In the genomic region with DNA sequence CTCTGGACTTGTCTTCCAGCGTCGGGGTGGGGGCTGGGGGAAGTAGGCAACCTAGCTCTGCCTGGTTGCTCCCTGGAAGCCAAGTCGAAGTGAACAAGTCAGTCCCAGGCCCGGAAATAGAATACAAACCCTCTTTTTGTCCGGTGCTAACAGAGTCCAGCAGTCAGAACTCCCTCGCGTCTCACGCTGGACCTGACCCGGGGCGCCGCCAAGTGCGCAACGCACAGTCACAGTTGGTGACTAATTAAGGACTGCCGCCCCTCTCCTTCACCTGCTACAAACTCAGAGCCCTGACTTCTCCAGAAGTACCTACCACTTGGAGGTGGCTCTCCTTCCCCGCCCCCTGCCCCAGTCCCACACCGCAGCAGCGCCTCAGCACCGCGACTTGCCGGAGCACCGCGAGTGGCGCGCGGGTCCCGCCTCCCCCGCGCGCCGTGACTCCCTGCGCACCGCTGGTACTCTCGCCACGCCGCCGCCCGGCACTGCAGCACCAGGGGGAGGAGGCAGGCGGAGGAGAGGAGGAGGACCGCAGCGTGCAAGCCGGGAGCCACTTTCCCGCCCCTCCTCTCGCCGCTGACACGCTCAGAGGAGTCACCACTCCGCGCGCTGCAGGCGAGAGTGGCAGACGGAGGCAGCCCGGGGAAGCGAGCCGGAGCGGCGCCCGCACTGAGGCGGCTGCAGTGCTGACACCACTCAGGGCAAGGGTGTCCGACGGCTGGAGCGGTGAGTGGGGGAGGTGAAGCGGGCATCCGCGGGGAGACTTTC, we compare ENCODE assay signal across 8 cellular contexts. TPM values are rescaled to one million over a fixed set of nuclear protein-coding genes. Genes with fewer than 3 reads are reported as not detected.
DNase-seq lines count a peak whose midpoint lies in the region; ATAC-seq lines count a peak whose summit lies in the region.

Gene SV2C (plus strand): TSS at position 594 of the 765 bp plus-strand sequence. CDS start 48,368 bp downstream, outside the sequence.

- peaks cover 23% of the 10 kb centered on the region for H3K4me1 Mint-ChIP-seq in central memory CD8-positive, alpha-beta T cell
- peaks cover 16 to 36% (median 23%) of the 10 kb centered on the region in 7 donors for H3K4me1 Mint-ChIP-seq in naive thymus-derived CD4-positive, alpha-beta T cell

- H3K9me3 ChIP-seq in naive thymus-derived CD4-positive, alpha-beta T cell (ENCODE audit: control insufficient read depth in 2 of 3, low read length in 3 of 3), result no peaks in the 10 kb centered on the region

- intact Hi-C loops in naive thymus-derived CD4-positive, alpha-beta T cell (cut with micrococcal nuclease), result loop anchor here in 1 of 2 donors (10.0 kb wide), 1 partner anchor 1562 kb away; no protein-coding TSS in a partner anchor

- H3K36me3 Mint-ChIP-seq in central memory CD8-positive, alpha-beta T cell (ENCODE audit: insufficient read depth), result peaks cover 4% of the 10 kb centered on the region
- no peaks in the 10 kb centered on the region for H3K36me3 Mint-ChIP-seq in naive thymus-derived CD4-positive, alpha-beta T cell

- peak within 1 kb of the TSS; percentile 62 for H3K4me3 Mint-ChIP-seq in central memory CD8-positive, alpha-beta T cell
- H3K4me3 Mint-ChIP-seq in naive thymus-derived CD4-positive, alpha-beta T cell, result peak within 1 kb of the TSS; percentile 21 to 80 (median 66)

- CTCF ChIA-PET in naive thymus-derived CD4-positive, alpha-beta T cell (lab: Charles Lee), result no interaction called here

- no peaks in the 10 kb centered on the region for H3K9me3 Mint-ChIP-seq in central memory CD8-positive, alpha-beta T cell
- no peaks in the 10 kb centered on the region for H3K9me3 Mint-ChIP-seq in naive thymus-derived CD4-positive, alpha-beta T cell

- POLR2A ChIA-PET in naive thymus-derived CD4-positive, alpha-beta T cell (lab: Charles Lee), result no interaction called here

- no peak within 1 kb of the TSS for H3K27ac ChIP-seq in naive thymus-derived CD4-positive, alpha-beta T cell (ENCODE audit: low read depth, low read length)

- peaks cover 96% of the 10 kb centered on the region for H3K27me3 Mint-ChIP-seq in central memory CD8-positive, alpha-beta T cell
- peaks cover 70 to 89% (median 77%) of the 10 kb centered on the region in 5 donors for H3K27me3 Mint-ChIP-seq in naive thymus-derived CD4-positive, alpha-beta T cell

- peak within 1 kb of the TSS; percentile 33 for H3K27ac Mint-ChIP-seq in central memory CD8-positive, alpha-beta T cell (ENCODE audit: low read depth)
- peak within 1 kb of the TSS in 1 of 9 donors; percentile 23 for H3K27ac Mint-ChIP-seq in naive thymus-derived CD4-positive, alpha-beta T cell

- peak; percentile 41 for ATAC-seq in central memory CD8-positive, alpha-beta T cell (replicated peaks; ENCODE audit: extremely low read depth, poor library complexity, severe bottlenecking)
- peak; percentile 22 for ATAC-seq in naive thymus-derived CD4-positive, alpha-beta T cell
- ATAC-seq in GM19397 (IDR thresholded peaks at IDR 0.05; ENCODE audit: unreplicated experiment), result no peak

- no peaks in the 10 kb centered on the region for H3K36me3 ChIP-seq in naive thymus-derived CD4-positive, alpha-beta T cell (ENCODE audit: control insufficient read depth in 2 of 3, insufficient read depth in 3 of 3, low read length in 3 of 3)

- H3K4me3 ChIP-seq in naive thymus-derived CD4-positive, alpha-beta T cell (ENCODE audit: low read length), result no peak within 1 kb of the TSS

- H3K4me1 ChIP-seq in naive thymus-derived CD4-positive, alpha-beta T cell (ENCODE audit: control insufficient read depth in 2 of 2, insufficient read depth in 2 of 2, low read length in 2 of 2), result peaks cover 6 to 11% of the 10 kb centered on the region in 2 donors

- DNase-seq in NCI-H1417 (lab: John Stamatoyannopoulos, UW) (peak; percentile 23 to 57 (median 27)), NCI-H1417 treated with DMSO at 0.1 percent for 48 hours (lab: John Stamatoyannopoulos, UW) (no peak), RPMI7951 (ENCODE audit: low read depth) (peak; percentile 1), OCI-M1 (lab: John Stamatoyannopoulos, UW) (no peak), SIG-M5 treated with dmso at 0.1 percent for 504 hours (lab: John Stamatoyannopoulos, UW; ENCODE audit: unreplicated experiment) (no peak)
- DNase-seq in central memory CD8-positive, alpha-beta T cell (ENCODE audit: low spot score in 2 of 2), result no peak
- DNase-seq in naive thymus-derived CD4-positive, alpha-beta T cell, result peak in 2 of 9 donors; percentile 16 to 52

- peaks cover 0 to 2% of the 10 kb centered on the region in 2 donors for H3K27me3 ChIP-seq in naive thymus-derived CD4-positive, alpha-beta T cell (ENCODE audit: control insufficient read depth in 2 of 2, insufficient read depth in 2 of 2, low read length in 2 of 2)

RNA-seq across cellular contexts. Expression of gene SV2C, which starts in this region (rescaled TPM):
- total RNA-seq in RPMI7951 (2014; rRNA removed; shearing (Covaris generic)), result under 0.01 TPM in 1 of 2 replicates, not detected in the other
- total RNA-seq in naive thymus-derived CD4-positive, alpha-beta T cell, result not detected
- not detected for polyA plus RNA-seq in naive thymus-derived CD4-positive, alpha-beta T cell

Comparison
In these comparisons a context has a peak if more than half of its experiments do, and no peak if none do; other contexts are left out.
1. DNase-seq: peak in NCI-H1417 (3 of 3); none in NCI-H1417 treated with DMSO at 0.1 percent for 48 hours (single experiment), central memory CD8-positive, alpha-beta T cell (0 of 2), OCI-M1 (single experiment) and SIG-M5 treated with dmso at 0.1 percent for 504 hours (single experiment).
2. Peak in DNase-seq in RPMI7951; RNA of the gene not detected or under 1 TPM.
3. Peak in ATAC-seq in naive thymus-derived CD4-positive, alpha-beta T cell; RNA of the gene not detected or under 1 TPM.